ENCODE assay signal across 12 cellular contexts in genomic region chrX:136447968-136448367, GRCh38. TPM values are rescaled to one million over a fixed set of nuclear protein-coding genes. Genes with fewer than 3 reads are reported as not detected.
"Had no signal": no experiment of that assay in that cellular context is flagged by ENCODE, and none has a peak within 500 bp of the region (broad histone marks: within the 10 kb centered on the region; RNA-seq: fewer than 3 reads in every experiment).

No MANE protein-coding gene starts in this region.

- H3K4me2 ChIP-seq: GM23338 had no signal

- FAIRE-seq: H1, H54 had no signal

- ATAC-seq: GM23338, HCT116 had no signal

- H3K4me3 ChIP-seq: GM23248, GM23338, HAP-1 had no signal

- H3K36me3 ChIP-seq: HAP-1 had no signal

- DNase-seq: GM23248, GOT3, H7, H9, HCEC 1CT, HFFc6 had no signal

- H3K4me3 Mint-ChIP-seq: GM23338, H9, HFFc6 had no signal

- H3K27ac Mint-ChIP-seq: GM23338, H9, HFFc6 had no signal

- H3K4me1 Mint-ChIP-seq: GM23338, H9 had no signal

- H2AFZ ChIP-seq: GM23248, GM23338 had no signal

- H3K4me1 ChIP-seq: HAP-1 had no signal

- H3K9me3 Mint-ChIP-seq: HFFc6 had no signal

- H3K27ac ChIP-seq: GM23248 had no signal

- H3K9ac ChIP-seq: GM23248 had no signal

RNA-seq across cellular contexts. Expression of gene BRS3, which starts 39.8 kb away (rescaled TPM):
- total RNA-seq: GM23248, GM23338, H1, H4, H7, H9, HFFc6 had no signal
- polyA plus RNA-seq: GM23248, GM23338, H1 had no signal
